In the genomic region with DNA sequence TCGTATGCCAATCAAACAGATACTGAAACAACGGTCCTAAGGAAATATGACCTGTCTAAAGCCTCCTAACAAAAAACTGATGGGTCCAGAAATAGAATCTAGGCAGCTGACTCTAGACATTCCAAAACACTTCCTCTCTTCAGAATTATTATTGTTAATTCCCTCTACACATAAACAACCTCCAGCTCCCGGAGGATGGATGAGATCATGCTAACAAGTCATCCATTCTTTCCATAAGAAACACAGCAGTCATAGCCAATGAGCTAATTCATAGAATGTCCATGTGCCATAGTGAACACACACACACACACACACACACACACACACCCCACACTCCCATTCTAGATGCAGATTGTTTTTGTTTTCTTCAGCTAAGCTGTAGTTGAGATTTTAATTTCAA, we compare ENCODE assay signal across 14 cellular contexts. TPM values are rescaled to one million over a fixed set of nuclear protein-coding genes. Genes with fewer than 3 reads are reported as not detected.
DNase-seq lines count a peak whose midpoint lies in the region; ATAC-seq and TF ChIP-seq lines count a peak whose summit lies in the region.
"Had no signal": no experiment of that assay in that cellular context is flagged by ENCODE, and none has a peak within 500 bp of the region (broad histone marks: within the 10 kb centered on the region; RNA-seq: fewer than 3 reads in every experiment).

No MANE protein-coding gene starts in this region.

- peaks cover 4% of the 10 kb centered on the region for H3K4me1 Mint-ChIP-seq in nephron progenitor cell
- H3K4me1 Mint-ChIP-seq: central memory CD8-positive, alpha-beta T cell; naive B cell; stimulated activated naive CD8-positive, alpha-beta T cell treated with anti-CD3 and anti-CD28 coated beads, Interleukin-15, amount 100 ng/mL, for 72 hours had no signal

- DNase-seq in A172 (ENCODE audit: low spot score) (peak; percentile 23), HS-5 (ENCODE audit: low read depth) (peak; percentile 41), coronary artery (ENCODE audit: low spot score) (no peak), kidney tubule cell (ENCODE audit: low spot score) (peak; percentile 83), CD1c-positive myeloid dendritic cell (ENCODE audit: extremely low spot score) (no peak), nephron progenitor cell (no peak)
- no peak for DNase-seq in stimulated activated CD8-positive, alpha-beta memory T cell treated with anti-CD3 and anti-CD28 coated beads, Interleukin-4, amount 100 ng/mL, for 48 hours
- DNase-seq: ACHN; activated T-cell treated with anti-CD3 and anti-CD28 coated beads for 4 hours; naive B cell; NCI-H2029; stimulated activated naive CD8-positive, alpha-beta T cell treated with anti-CD3 and anti-CD28 coated beads, Interleukin-15, amount 100 ng/mL, for 72 hours had no signal

- no peak overlapping the region for H3K4me3 ChIP-seq in coronary artery

- H3K27me3 Mint-ChIP-seq in nephron progenitor cell (ENCODE audit: low read depth, poor library complexity), result no peaks in the 10 kb centered on the region
- H3K27me3 Mint-ChIP-seq: central memory CD8-positive, alpha-beta T cell; naive B cell; stimulated activated naive CD8-positive, alpha-beta T cell treated with anti-CD3 and anti-CD28 coated beads, Interleukin-15, amount 100 ng/mL, for 72 hours had no signal

- H3K27ac ChIP-seq in coronary artery, result peak overlapping the region; percentile 14 to 17

- H3K9me3 Mint-ChIP-seq in nephron progenitor cell, result peaks cover 18% of the 10 kb centered on the region

- TF ChIP-seq CTCF in coronary artery (IDR thresholded peaks at IDR 0.05) (no peak), nephron progenitor cell (IDR thresholded peaks at IDR 0.05) (no peak)

- H3K4me3 Mint-ChIP-seq in nephron progenitor cell, result no peak overlapping the region
- H3K4me3 Mint-ChIP-seq: central memory CD8-positive, alpha-beta T cell; naive B cell; stimulated activated naive CD8-positive, alpha-beta T cell treated with anti-CD3 and anti-CD28 coated beads, Interleukin-15, amount 100 ng/mL, for 72 hours had no signal

- peaks cover 4% of the 10 kb centered on the region for H3K36me3 Mint-ChIP-seq in nephron progenitor cell (ENCODE audit: low read depth)
- H3K36me3 Mint-ChIP-seq: naive B cell had no signal

- ATAC-seq in GM19035 (IDR thresholded peaks at IDR 0.05; ENCODE audit: unreplicated experiment), result no peak
- ATAC-seq: stimulated activated naive CD8-positive, alpha-beta T cell treated with anti-CD3 and anti-CD28 coated beads, Interleukin-15, amount 100 ng/mL, for 72 hours had no signal

- H3K27ac Mint-ChIP-seq in nephron progenitor cell, result no peak overlapping the region
- H3K27ac Mint-ChIP-seq: naive B cell had no signal

RNA-seq across cellular contexts. Expression of a gene that starts 44.3 kb away (rescaled TPM):
- total RNA-seq in A172 (2014; rRNA removed; shearing (Covaris generic)), result not detected in 2 replicates

Comparison
In these comparisons a context has a peak if more than half of its experiments do, and no peak if none do; other contexts are left out.
1. DNase-seq: peak in A172 (single experiment), HS-5 (single experiment) and kidney tubule cell (single experiment); none in coronary artery (single experiment), CD1c-positive myeloid dendritic cell (single experiment), nephron progenitor cell (single experiment) and stimulated activated CD8-positive, alpha-beta memory T cell treated with anti-CD3 and anti-CD28 coated beads, Interleukin-4, amount 100 ng/mL, for 48 hours (single experiment).